Comparison of ENCODE assay signal across 20 cellular contexts in the genomic region with DNA sequence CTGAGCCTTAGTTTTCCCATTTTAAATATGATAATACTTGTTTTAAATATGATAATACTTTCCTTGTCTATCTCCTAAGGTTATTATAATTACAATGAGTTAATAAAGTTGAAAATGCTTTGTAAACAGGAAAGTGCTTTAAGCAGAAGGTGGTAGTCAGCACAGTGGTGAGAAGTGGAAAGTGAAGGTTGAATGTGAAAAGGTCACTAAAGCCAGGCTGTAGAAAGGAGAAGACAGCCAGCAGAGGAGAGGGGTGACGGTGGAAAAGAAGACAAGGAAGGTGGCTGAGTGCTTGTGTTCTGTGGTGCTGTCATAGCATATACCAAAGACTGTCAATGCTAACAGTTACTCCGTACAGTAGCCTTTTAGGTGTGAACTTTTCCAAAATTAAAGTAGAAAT.
"Had no signal": no experiment of that assay in that cellular context is flagged by ENCODE, and none has a peak within 500 bp of the region (broad histone marks: within the 10 kb centered on the region; RNA-seq: fewer than 3 reads in every experiment).

No MANE protein-coding gene starts in this region.

- H3K4me3 Mint-ChIP-seq: activated naive CD4-positive, alpha-beta T cell treated with anti-CD3 and anti-CD28 coated beads for 36 hours; effector memory CD8-positive, alpha-beta T cell; mesothelial cell of epicardium; nephron progenitor cell; T-helper 17 cell; type B pancreatic cell had no signal

- ATAC-seq: effector memory CD8-positive, alpha-beta T cell; heart right ventricle; left lung; T-helper 17 cell had no signal

- H3K9me3 Mint-ChIP-seq: activated naive CD4-positive, alpha-beta T cell treated with anti-CD3 and anti-CD28 coated beads for 36 hours; activated T-helper 2 cell treated with anti-CD3 and anti-CD28 coated beads, Interferon-gamma antibody, Interleukin-2, Interleukin-4, amounts not matched to agents 10 μg/mL and 5 μg/mL and 100 μg/mL, durations not matched to agents 14 hours and 24 hours and 36 hours; effector memory CD8-positive, alpha-beta T cell; mesothelial cell of epicardium; type B pancreatic cell had no signal

- H3K27me3 Mint-ChIP-seq: effector memory CD8-positive, alpha-beta T cell; T-helper 17 cell; type B pancreatic cell had no signal

- H3K4me1 Mint-ChIP-seq: nephron progenitor cell had no signal

- DNase-seq: activated CD4-positive, alpha-beta T cell treated with anti-CD3 and anti-CD28 coated beads for 1 hour; activated CD8-positive, alpha-beta memory T cell treated with anti-CD3 and anti-CD28 coated beads for 24 hours; activated CD8-positive, alpha-beta memory T cell treated with anti-CD3 and anti-CD28 coated beads, Interleukin-2, amount 50 U/mL, for 48 hours; activated naive CD4-positive, alpha-beta T cell treated with anti-CD3 and anti-CD28 coated beads for 36 hours; amygdala; effector memory CD8-positive, alpha-beta T cell; esophagus squamous epithelium; heart right ventricle; left lung; nephron progenitor cell; nucleus accumbens; posterior cingulate gyrus; retina; spleen; stimulated activated CD4-positive, alpha-beta T cell treated with anti-CD3 and anti-CD28 coated beads, Interleukin-4, amount 100 ng/mL, for 4 hours; stomach; T-helper 17 cell had no signal

- H3K27ac Mint-ChIP-seq: activated naive CD4-positive, alpha-beta T cell treated with anti-CD3 and anti-CD28 coated beads for 36 hours; activated T-helper 2 cell treated with anti-CD3 and anti-CD28 coated beads, Interferon-gamma antibody, Interleukin-2, Interleukin-4, amounts not matched to agents 10 μg/mL and 5 μg/mL and 100 μg/mL, durations not matched to agents 14 hours and 24 hours and 36 hours; mesothelial cell of epicardium; nephron progenitor cell; type B pancreatic cell had no signal
